8 cellular contexts compared by ENCODE assay signal in the genomic region with DNA sequence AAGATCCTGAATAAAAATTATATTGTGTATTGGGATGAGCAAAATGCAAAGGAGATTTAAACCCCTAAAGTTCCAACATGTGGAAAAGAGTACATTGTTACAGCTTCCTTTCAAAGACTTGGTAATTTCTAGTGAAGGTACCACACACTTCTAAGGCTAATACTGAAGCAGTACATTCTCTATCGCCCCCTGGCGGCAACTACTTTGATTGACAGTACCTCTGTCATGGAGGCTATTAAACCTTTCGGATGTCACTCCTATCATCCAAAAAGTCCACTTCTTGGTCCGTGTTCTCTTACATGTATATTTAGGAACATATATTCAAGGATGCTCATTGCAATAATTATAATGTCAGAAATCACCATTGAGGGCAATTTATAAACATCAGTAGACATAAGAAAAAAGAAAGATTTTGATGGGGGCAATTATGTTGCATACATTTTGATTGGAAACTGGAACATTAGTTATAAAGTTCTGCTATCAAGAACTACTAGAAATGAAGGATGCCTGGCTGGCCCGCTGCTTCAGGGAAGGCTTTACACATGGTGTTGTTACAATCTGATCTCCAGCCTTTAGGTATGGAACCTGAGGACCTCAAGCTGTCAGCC.
DNase-seq lines count a peak whose midpoint lies in the region; ATAC-seq and TF ChIP-seq lines count a peak whose summit lies in the region.

No MANE protein-coding gene starts in this region.

- H3K36me3 ChIP-seq in ovary (no peaks in the 10 kb centered on the region), upper lobe of right lung (no peaks in the 10 kb centered on the region)

- H3K9me3 ChIP-seq in ovary (no peaks in the 10 kb centered on the region), upper lobe of right lung (no peaks in the 10 kb centered on the region)

- H3K4me1 ChIP-seq in foreskin keratinocyte (no peaks in the 10 kb centered on the region), ovary (ENCODE audit: insufficient read depth) (no peaks in the 10 kb centered on the region), upper lobe of right lung (no peaks in the 10 kb centered on the region)

- intact Hi-C loops in ovary (cut with DNase I) = no loop called here
- intact Hi-C loops in upper lobe of right lung (cut with DNase I) = no loop called here

- in situ Hi-C loops in KBM-7 (cut with MboI; ENCODE audit: low pct_unique_long_range_greater_than_20kb, low sequenced_read_pairs) = no loop called here

- no peaks in the 10 kb centered on the region for H3K27me3 ChIP-seq in foreskin keratinocyte
- H3K27me3 ChIP-seq in ovary = no peaks in the 10 kb centered on the region
- H3K27me3 ChIP-seq in upper lobe of right lung = no peaks in the 10 kb centered on the region

- ATAC-seq in GM21737 (IDR thresholded peaks at IDR 0.05; ENCODE audit: unreplicated experiment) (peak; percentile 98), foreskin keratinocyte (peak; percentile 95), upper lobe of right lung (peak; percentile 88)

- peak; percentile 4 for DNase-seq in ELF-1 (ENCODE audit: low read depth, low spot score)
- peak; percentile 52 for DNase-seq in KBM-7
- peak; percentile 28 for DNase-seq in RWPE1 (ENCODE audit: low spot score)
- peak; percentile 34 to 35 for DNase-seq in activated T-helper 1 cell treated with anti-CD3 and anti-CD28 coated beads, Interleukin-2, amount 50 U/mL, for 16 hours (ENCODE audit: low read depth in 1 of 2, low spot score in 1 of 2)
- peak in 1 of 2 donors; percentile 48 for DNase-seq in foreskin keratinocyte
- peak; percentile 23 to 52 (median 49) for DNase-seq in ovary
- peak; percentile 78 for DNase-seq in upper lobe of right lung

- WGBS in ovary, 3 donors = 28 to 32% (median 32%) methylated on average over 5 of the region's 5 CpGs

- H3K4me3 ChIP-seq in ovary (no peak overlapping the region), upper lobe of right lung (no peak overlapping the region)

- no peak for TF ChIP-seq EP300 in ovary (IDR thresholded peaks at IDR 0.05)

- CTCF ChIA-PET in RWPE1 (lab: Yijun Ruan, JAX) = interaction anchor here (0.5 to 0.9 kb wide), 8 partner anchors 22 to 955 kb away, joined by 3 to 6 read pairs (median 4); no protein-coding TSS in a partner anchor

- no peak for TF ChIP-seq POLR2A in ovary (IDR thresholded peaks at IDR 0.05)

- TF ChIP-seq CTCF in RWPE1 (conservative IDR thresholded peaks at IDR 0.05; ENCODE audit: low read depth) = peak; percentile 84
- TF ChIP-seq CTCF in foreskin keratinocyte (conservative IDR thresholded peaks at IDR 0.05) = peak; percentile 81
- TF ChIP-seq CTCF in ovary (IDR thresholded peaks at IDR 0.05) = peak in 1 of 3 donors; percentile 15
- peak; percentile 84 for TF ChIP-seq CTCF in upper lobe of right lung (IDR thresholded peaks at IDR 0.05)

- no peak overlapping the region for H3K27ac ChIP-seq in RWPE1
- no peak overlapping the region for H3K27ac ChIP-seq in foreskin keratinocyte
- no peak overlapping the region for H3K27ac ChIP-seq in ovary
- no peak overlapping the region for H3K27ac ChIP-seq in upper lobe of right lung

- POLR2A ChIA-PET in RWPE1 (lab: Yijun Ruan, JAX; ENCODE audit: low non-redundant PET) = no interaction called here
